Comparison of ENCODE assay signal across 13 cellular contexts in genomic region chr11:76590631-76590950, GRCh38.
"Had no signal": no experiment of that assay in that cellular context is flagged by ENCODE, and none has a peak within 500 bp of the region (broad histone marks: within the 10 kb centered on the region; RNA-seq: fewer than 3 reads in every experiment).

No MANE protein-coding gene starts in this region.

- H3K27ac ChIP-seq: hepatocyte, ovary, vagina had no signal

- H3K27me3 ChIP-seq: adrenal gland, hepatocyte, ovary, vagina had no signal

- H3K4me3 Mint-ChIP-seq: activated T-cell treated with anti-CD3 and anti-CD28 coated beads, Interleukin-2, amount 50 U/mL, for 4 hours; naive thymus-derived CD4-positive, alpha-beta T cell had no signal

- H3K4me1 ChIP-seq: vagina had no signal

- H3K9me3 Mint-ChIP-seq: activated T-cell treated with anti-CD3 and anti-CD28 coated beads, Interleukin-2, amount 50 U/mL, for 4 hours had no signal

- H3K36me3 ChIP-seq: adrenal gland, ovary, vagina had no signal

- H3K9me3 ChIP-seq: ovary, vagina had no signal

- DNase-seq: activated CD4-positive, alpha-beta T cell treated with anti-CD3 and anti-CD28 coated beads, Interleukin-2, amount 50 U/mL, for 4 hours; activated gamma-delta T cell treated with Interleukin-2 at 50 U/mL for 16 hours; activated T-cell treated with anti-CD3 and anti-CD28 coated beads, Interleukin-2, amount 50 U/mL, for 4 hours; adrenal gland; islet precursor cell; mammary epithelial cell; ovary; T-helper 9 cell had no signal

- H3K4me3 ChIP-seq: adrenal gland, hepatocyte, ovary, vagina had no signal

- ATAC-seq: activated T-cell treated with anti-CD3 and anti-CD28 coated beads, Interleukin-2, amount 50 U/mL, for 4 hours; left lobe of liver; naive thymus-derived CD4-positive, alpha-beta T cell; sciatic nerve had no signal
